ENCODE assay signal across 21 cellular contexts in the genomic region with DNA sequence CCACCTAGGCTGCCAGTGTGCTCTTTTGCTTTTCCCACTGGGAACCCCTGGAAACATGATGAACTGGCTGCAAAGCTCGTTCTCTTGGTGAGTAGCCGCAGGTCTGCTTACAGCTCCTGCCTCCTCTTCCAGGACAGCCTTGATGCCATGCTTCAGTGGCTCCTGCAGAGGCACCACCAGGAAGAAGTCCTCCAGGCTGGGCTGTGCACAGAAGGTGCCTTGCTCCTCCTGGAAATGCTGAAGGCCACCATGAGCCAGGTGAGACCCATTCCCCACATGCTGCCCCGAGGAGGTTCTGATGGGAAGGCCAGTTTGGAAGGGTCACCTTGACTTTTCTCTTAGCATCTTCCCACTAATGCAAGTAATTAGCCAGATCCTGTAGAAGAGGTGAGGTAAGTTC.
DNase-seq lines count a peak whose midpoint lies in the region; ATAC-seq, FAIRE-seq and TF ChIP-seq lines count a peak whose summit lies in the region.
"Had no signal": no experiment of that assay in that cellular context is flagged by ENCODE, and none has a peak within 500 bp of the region (broad histone marks: within the 10 kb centered on the region; RNA-seq: fewer than 3 reads in every experiment).

No MANE protein-coding gene starts in this region.

- H2AK5ac ChIP-seq in IMR-90 (ENCODE audit: low read depth, low read length): no peak overlapping the region

- no peaks in the 10 kb centered on the region for H3K9me1 ChIP-seq in IMR-90 (ENCODE audit: insufficient read depth, low read length)

- H3K36me3 ChIP-seq in IMR-90 (ENCODE audit: control insufficient read depth, insufficient read depth, low read length) (no peaks in the 10 kb centered on the region), bronchial epithelial cell (ENCODE audit: control insufficient read depth, insufficient read depth, low read length) (no peaks in the 10 kb centered on the region)

- H3K4me3 ChIP-seq in IMR-90 (ENCODE audit: insufficient read depth, low read depth, low read length): no peak overlapping the region
- no peak overlapping the region for H3K4me3 ChIP-seq in bronchial epithelial cell (ENCODE audit: low read depth, low read length)
- H3K4me3 ChIP-seq: A549; BLaER1 treated with 17β-estradiol and CSF1 and Interleukin-3, amounts not matched to agents 10 nM and 100 nM had no signal

- H3K56ac ChIP-seq in IMR-90 (ENCODE audit: extremely low read depth, insufficient read depth, low read length): no peak overlapping the region

- FAIRE-seq in bronchial epithelial cell (lab: Jason Lieb, UNC): peak; percentile 58
- FAIRE-seq: A549, D721Med, G401.6, GM12891, GM19239 had no signal

- peaks cover 69% of the 10 kb centered on the region for H3K36me3 Mint-ChIP-seq in stimulated activated memory B cell treated with anti-CD40 and anti-IgM and Interleukin-4, amounts not matched to agents 10 μg/mL and 1 μg/mL and 100 μg/mL, for 72 hours
- no peaks in the 10 kb centered on the region for H3K36me3 Mint-ChIP-seq in progenitor cell of endocrine pancreas (ENCODE audit: insufficient read depth)
- H3K36me3 Mint-ChIP-seq: CD8-positive, alpha-beta T cell had no signal

- H3K27ac ChIP-seq in IMR-90 (ENCODE audit: insufficient read depth, low read length): no peak overlapping the region
- H3K27ac ChIP-seq: 22Rv1; A549; BLaER1 treated with 17β-estradiol and CSF1 and Interleukin-3, amounts not matched to agents 10 nM and 100 nM; C4-2B had no signal

- no peak overlapping the region for H2BK5ac ChIP-seq in IMR-90 (ENCODE audit: low read depth, low read length, poor library complexity, severe bottlenecking)

- intact Hi-C loops in IMR-90 (cut with micrococcal nuclease): no loop called here

- no peak overlapping the region for H2AFZ ChIP-seq in IMR-90 (replicated peaks; ENCODE audit: low read length, poor library complexity)

- CTCF ChIA-PET in IMR-90 (lab: Yijun Ruan, JAX): no interaction called here

- H3K79me1 ChIP-seq in IMR-90 (ENCODE audit: low read depth in 1 of 2, low read length in 2 of 2): no peaks in the 10 kb centered on the region

- H4K5ac ChIP-seq in IMR-90 (ENCODE audit: low read depth, low read length): no peak overlapping the region

- H2AK9ac ChIP-seq in IMR-90 (replicated peaks; ENCODE audit: low read depth, low read length, poor library complexity): peak overlapping the region; percentile 20

- no peak overlapping the region for H4K8ac ChIP-seq in IMR-90 (ENCODE audit: low read depth in 2 of 2, low read length in 2 of 2)

- DNase-seq in IMR-90 (no peak), bronchial epithelial cell (ENCODE audit: low read depth) (no peak), RPMI8226 (no peak), progenitor cell of endocrine pancreas (ENCODE audit: low spot score, unreplicated experiment) (no peak)
- DNase-seq: AML-193; Caco-2; Calu3; CD4-positive, alpha-beta T cell; CD8-positive, alpha-beta T cell; DMS79 treated with DMSO at 0.1 percent for 48 hours; GF-D8 had no signal

- no peak overlapping the region for H3K4me3 Mint-ChIP-seq in stimulated activated memory B cell treated with anti-CD40 and anti-IgM and Interleukin-4, amounts not matched to agents 10 μg/mL and 1 μg/mL and 100 μg/mL, for 72 hours
- H3K4me3 Mint-ChIP-seq in progenitor cell of endocrine pancreas (ENCODE audit: low read depth): no peak overlapping the region
- H3K4me3 Mint-ChIP-seq: B cell; CD4-positive, alpha-beta T cell; CD8-positive, alpha-beta T cell had no signal

- TF ChIP-seq CTCF in IMR-90 (conservative IDR thresholded peaks at IDR 0.05; ENCODE audit: low read depth, low read length): no peak
- no peak for TF ChIP-seq CTCF in bronchial epithelial cell (IDR thresholded peaks at IDR 0.05; ENCODE audit: insufficient read depth, low read length, severe bottlenecking)
- no peak for TF ChIP-seq CTCF in progenitor cell of endocrine pancreas (IDR thresholded peaks at IDR 0.05; ENCODE audit: unreplicated experiment)

- no peaks in the 10 kb centered on the region for H3K27me3 Mint-ChIP-seq in stimulated activated memory B cell treated with anti-CD40 and anti-IgM and Interleukin-4, amounts not matched to agents 10 μg/mL and 1 μg/mL and 100 μg/mL, for 72 hours
- H3K27me3 Mint-ChIP-seq in progenitor cell of endocrine pancreas: peaks cover 5% of the 10 kb centered on the region
- H3K27me3 Mint-ChIP-seq: B cell had no signal

- no peak overlapping the region for H3K9ac ChIP-seq in IMR-90 (ENCODE audit: low read depth, low read length)
- H3K9ac ChIP-seq: BLaER1 treated with 17β-estradiol and CSF1 and Interleukin-3, amounts not matched to agents 10 nM and 100 nM had no signal

- no peaks in the 10 kb centered on the region for H3K4me1 ChIP-seq in IMR-90 (ENCODE audit: control insufficient read depth, insufficient read depth, low read length)
- H3K4me1 ChIP-seq: A549; BLaER1 treated with 17β-estradiol and CSF1 and Interleukin-3, amounts not matched to agents 10 nM and 100 nM; Caco-2 had no signal

- in situ Hi-C loops in IMR-90 (cut with MboI; ENCODE audit: low sequenced_read_pairs): no loop called here

- no peak for TF ChIP-seq RAD21 in IMR-90 (IDR thresholded peaks at IDR 0.05; ENCODE audit: low read length)

- H3K27me3 ChIP-seq in IMR-90 (ENCODE audit: control insufficient read depth, insufficient read depth, low read length) (no peaks in the 10 kb centered on the region; the same call in 1 of the 2 replicates), bronchial epithelial cell (ENCODE audit: control insufficient read depth, insufficient read depth, low read length) (no peaks in the 10 kb centered on the region)
- H3K27me3 ChIP-seq: BLaER1 treated with 17β-estradiol and CSF1 and Interleukin-3, amounts not matched to agents 10 nM and 100 nM had no signal

- H3K4me1 Mint-ChIP-seq in stimulated activated memory B cell treated with anti-CD40 and anti-IgM and Interleukin-4, amounts not matched to agents 10 μg/mL and 1 μg/mL and 100 μg/mL, for 72 hours: peaks cover 12% of the 10 kb centered on the region
- H3K4me1 Mint-ChIP-seq in progenitor cell of endocrine pancreas (ENCODE audit: low read depth): no peaks in the 10 kb centered on the region
- H3K4me1 Mint-ChIP-seq: B cell had no signal

- POLR2A ChIA-PET in IMR-90 (lab: Charles Lee; ENCODE audit: unreplicated experiment): no interaction called here

- H3K27ac Mint-ChIP-seq in stimulated activated memory B cell treated with anti-CD40 and anti-IgM and Interleukin-4, amounts not matched to agents 10 μg/mL and 1 μg/mL and 100 μg/mL, for 72 hours: peak overlapping the region; percentile 26
- no peak overlapping the region for H3K27ac Mint-ChIP-seq in progenitor cell of endocrine pancreas
- H3K27ac Mint-ChIP-seq: CD4-positive, alpha-beta T cell; CD8-positive, alpha-beta T cell had no signal

- 63% methylated on average over 2 of the region's 3 CpGs; no CpG with 5 or more reads in 1 of the 2 experiments for WGBS in IMR-90 (ENCODE audit: extremely low coverage in 2 of 2, insufficient read length in 1 of 2), 2 experiments

- no peak for TF ChIP-seq POLR2A in IMR-90 (IDR thresholded peaks at IDR 0.05; ENCODE audit: low read depth, low read length)

- no peaks in the 10 kb centered on the region for H3K9me3 Mint-ChIP-seq in stimulated activated memory B cell treated with anti-CD40 and anti-IgM and Interleukin-4, amounts not matched to agents 10 μg/mL and 1 μg/mL and 100 μg/mL, for 72 hours
- peaks cover 5% of the 10 kb centered on the region for H3K9me3 Mint-ChIP-seq in progenitor cell of endocrine pancreas (ENCODE audit: low read depth)
- H3K9me3 Mint-ChIP-seq: CD4-positive, alpha-beta T cell; CD8-positive, alpha-beta T cell had no signal

- dilution Hi-C loops in IMR-90 (cut with HindIII; ENCODE audit: low sequenced_read_pairs, unreplicated experiment): no loop called here

- no peak overlapping the region for H3K23ac ChIP-seq in IMR-90 (ENCODE audit: low read depth, low read length)

- ATAC-seq in IMR-90 (ENCODE audit: low read depth): no peak
- ATAC-seq in stimulated activated memory B cell treated with anti-CD40 and anti-IgM and Interleukin-4, amounts not matched to agents 10 μg/mL and 1 μg/mL and 100 μg/mL, for 72 hours: no peak
- ATAC-seq: A549; CD8-positive, alpha-beta T cell had no signal

- no peak overlapping the region for H3K14ac ChIP-seq in IMR-90 (replicated peaks; ENCODE audit: low read depth, low read length)

- no peak overlapping the region for H2BK15ac ChIP-seq in IMR-90 (ENCODE audit: low read depth, low read length)

- no peak overlapping the region for H2BK20ac ChIP-seq in IMR-90 (ENCODE audit: low read depth, low read length)

- H3K4ac ChIP-seq in IMR-90 (ENCODE audit: low read depth, low read length): no peak overlapping the region

- no peak overlapping the region for H4K91ac ChIP-seq in IMR-90 (ENCODE audit: insufficient read depth, low read depth, low read length)

- no peak overlapping the region for H3K4me2 ChIP-seq in IMR-90 (ENCODE audit: low read depth, low read length)
- H3K4me2 ChIP-seq: A549; BLaER1 treated with 17β-estradiol and CSF1 and Interleukin-3, amounts not matched to agents 10 nM and 100 nM had no signal

- BruUV-seq in IMR-90 (replicated peaks; lab: Mats Ljungman, UMichigan): no TSS peak

- H3K18ac ChIP-seq in IMR-90 (ENCODE audit: low read depth, low read length): no peak overlapping the region

- H4K20me1 ChIP-seq in IMR-90 (ENCODE audit: insufficient read depth, low read length): no peaks in the 10 kb centered on the region

- H3K9me3 ChIP-seq in IMR-90 (ENCODE audit: control insufficient read depth, insufficient read depth, low read length): no peaks in the 10 kb centered on the region
- H3K9me3 ChIP-seq: A549; BLaER1 treated with 17β-estradiol and CSF1 and Interleukin-3, amounts not matched to agents 10 nM and 100 nM; Caco-2 had no signal

- H2BK120ac ChIP-seq in IMR-90 (ENCODE audit: low read depth, low read length): no peak overlapping the region

TF ChIP-seq in IMR-90, 13 proteins besides CTCF, POLR2A, EP300 and RAD21 (continues in another document):
- TF ChIP-seq CEBPB (IDR thresholded peaks at IDR 0.05; ENCODE audit: low read depth, low read length): no peak
- TF ChIP-seq RFX5 (IDR thresholded peaks at IDR 0.05; ENCODE audit: low read depth, low read length): no peak
- TF ChIP-seq MAFK (IDR thresholded peaks at IDR 0.05; ENCODE audit: low read depth, low read length): no peak
- TF ChIP-seq SMC3 (IDR thresholded peaks at IDR 0.05; ENCODE audit: low read depth, low read length): no peak
- TF ChIP-seq RCOR1 (IDR thresholded peaks at IDR 0.05; ENCODE audit: insufficient replicate concordance, low read length): no peak
- no peak for TF ChIP-seq FOS (IDR thresholded peaks at IDR 0.05; ENCODE audit: low read depth, low read length)
- no peak for TF ChIP-seq NFE2L2 (IDR thresholded peaks at IDR 0.05; ENCODE audit: low read depth, low read length)
- TF ChIP-seq BHLHE40 (IDR thresholded peaks at IDR 0.05; ENCODE audit: low read depth, low read length): no peak
- TF ChIP-seq CHD1 (IDR thresholded peaks at IDR 0.05; ENCODE audit: low read depth, low read length): no peak
- no peak for TF ChIP-seq MAZ (IDR thresholded peaks at IDR 0.05; ENCODE audit: borderline replicate concordance, low read depth, low read length)
